In genomic region chr2:76692896-76693295, GRCh38 we compare ENCODE assay signal across 15 cellular contexts.
A peak's percentile ranks its signal among the peaks of the same experiment; 100 is the strongest.
DNase-seq lines count a peak whose midpoint lies in the region; TF ChIP-seq lines count a peak whose summit lies in the region.
"Had no signal": no experiment of that assay in that cellular context is flagged by ENCODE, and none has a peak within 500 bp of the region (broad histone marks: within the 10 kb centered on the region; RNA-seq: fewer than 3 reads in every experiment).

No MANE protein-coding gene starts in this region.

- H3K4me3 ChIP-seq in BE2C (ENCODE audit: low read depth, low read length) (no peak overlapping the region), SK-N-SH (ENCODE audit: low read depth in 2 of 2, low read length in 1 of 2) (no peak overlapping the region), mesodermal cell (ENCODE audit: extremely low read depth, insufficient read depth, low read length, poor library complexity, severe bottlenecking) (no peak overlapping the region)
- H3K4me3 ChIP-seq: A549 had no signal

- CTCF ChIA-PET in SK-N-SH (lab: Yijun Ruan, JAX): interaction anchor here (0.6 to 2.2 kb wide), 6 partner anchors 22 to 963 kb away, joined by 3 to 11 read pairs (median 4); no protein-coding TSS in a partner anchor

- H2AFZ ChIP-seq in SK-N-SH (ENCODE audit: low read depth): no peak overlapping the region

- H4K20me1 ChIP-seq in SK-N-SH (ENCODE audit: insufficient read depth): no peaks in the 10 kb centered on the region

- TF ChIP-seq EP300 in SK-N-SH (IDR thresholded peaks at IDR 0.05; ENCODE audit: borderline replicate concordance in 1 of 2, low read depth in 1 of 2, low read length in 1 of 2): peak in 1 of 2 experiments; percentile 100; a peak in 2 of 4 replicates

- H3K4me1 ChIP-seq in BE2C (no peaks in the 10 kb centered on the region; the same call in 1 of the 2 replicates), SK-N-SH (ENCODE audit: control insufficient read depth in 1 of 2, insufficient read depth in 2 of 2, low read depth in 1 of 2, low read length in 1 of 2) (peaks cover 0 to 16% of the 10 kb centered on the region in 2 experiments; a peak in 2 of 4 replicates), mesodermal cell (ENCODE audit: control insufficient read depth, insufficient read depth, low read length, poor library complexity, severe bottlenecking) (no peaks in the 10 kb centered on the region)
- H3K4me1 ChIP-seq: A549 had no signal

- 19% methylated on average over 4 of the region's 4 CpGs for WGBS in SK-N-SH (ENCODE audit: low lambda C conversion rate)
- 74% methylated on average over 3 of the region's 4 CpGs; no CpG with 5 or more reads in 1 of the 2 experiments for WGBS in mesodermal cell (ENCODE audit: insufficient coverage in 2 of 2), 2 experiments

- no peaks in the 10 kb centered on the region for H3K9me3 ChIP-seq in BE2C
- H3K9me3 ChIP-seq in SK-N-SH: no peaks in the 10 kb centered on the region
- H3K9me3 ChIP-seq in mesodermal cell (ENCODE audit: control insufficient read depth, low read length): no peaks in the 10 kb centered on the region
- H3K9me3 ChIP-seq: A549 had no signal

- H3K27me3 ChIP-seq in BE2C (no peaks in the 10 kb centered on the region), SK-N-SH (ENCODE audit: insufficient read depth) (no peaks in the 10 kb centered on the region)

- TF ChIP-seq RAD21 in SK-N-SH (IDR thresholded peaks at IDR 0.05; ENCODE audit: low read length): peak; percentile 51

- no peaks in the 10 kb centered on the region for H3F3A ChIP-seq in SK-N-SH (replicated peaks; ENCODE audit: insufficient read depth)

- no peaks in the 10 kb centered on the region for H3K36me3 ChIP-seq in BE2C
- no peaks in the 10 kb centered on the region for H3K36me3 ChIP-seq in SK-N-SH (replicated peaks in 1 of 2; ENCODE audit: control insufficient read depth in 1 of 2, insufficient read depth in 2 of 2, low read length in 1 of 2)
- no peaks in the 10 kb centered on the region for H3K36me3 ChIP-seq in mesodermal cell (ENCODE audit: control insufficient read depth, insufficient read depth, low read length)

- no peak overlapping the region for H3K4me2 ChIP-seq in SK-N-SH
- H3K4me2 ChIP-seq: A549 had no signal

- no peaks in the 10 kb centered on the region for H3K79me2 ChIP-seq in SK-N-SH (ENCODE audit: insufficient read depth)

- DNase-seq in BE2C (peak; percentile 74), NCI-H1694 treated with DMSO at 0.1 percent for 48 hours (lab: John Stamatoyannopoulos, UW) (peak; percentile 42), SK-N-SH (peak; percentile 67), cerebellar nuclear complex (lab: John Stamatoyannopoulos, UW) (no peak), activated gamma-delta T cell (lab: John Stamatoyannopoulos, UW) (no peak), amniotic stem cell (lab: John Stamatoyannopoulos, UW) (no peak)
- DNase-seq: DMS79, H7, Karpas-422, MV-4-11, NCI-H1417 treated with DMSO at 0.1 percent for 48 hours, NCI-H1930, NCI-H526 treated with DMSO at 0.1 percent for 48 hours had no signal

- TF ChIP-seq CTCF in BE2C (IDR thresholded peaks at IDR 0.05; ENCODE audit: low read depth, low read length): no peak
- TF ChIP-seq CTCF in SK-N-SH (IDR thresholded peaks at IDR 0.05): no peak

- H3K9ac ChIP-seq in SK-N-SH: no peak overlapping the region

- POLR2A ChIA-PET in SK-N-SH (lab: Yijun Ruan, JAX): interaction anchor here (0.6 to 2.2 kb wide), 7 partner anchors 25 to 829 kb away, joined by 3 to 8 read pairs (median 4); partner anchors contain the start of gene LRRTM4

- H3K9me2 ChIP-seq in SK-N-SH: no peaks in the 10 kb centered on the region

- H3K27ac ChIP-seq in SK-N-SH (ENCODE audit: low read depth in 2 of 2, low read length in 1 of 2) (peak overlapping the region in 1 of 2 experiments; percentile 100; a peak in 2 of 4 replicates), mesodermal cell (ENCODE audit: low read depth, low read length, severe bottlenecking) (peak overlapping the region; percentile 39)
- H3K27ac ChIP-seq: A549 had no signal

TF ChIP-seq in SK-N-SH, 30 proteins besides CTCF, POLR2A, EP300 and RAD21:
- no peak for TF ChIP-seq USF2 (IDR thresholded peaks at IDR 0.05; ENCODE audit: borderline replicate concordance, low read depth, low read length)
- TF ChIP-seq TCF12 (IDR thresholded peaks at IDR 0.05): peak; percentile 61
- TF ChIP-seq CHD2 (IDR thresholded peaks at IDR 0.05; ENCODE audit: low read length, partially characterized antibody): peak; percentile 91
- TF ChIP-seq MXI1 (IDR thresholded peaks at IDR 0.05; ENCODE audit: low read depth, low read length): peak; percentile 57
- TF ChIP-seq PBX3 (IDR thresholded peaks at IDR 0.05): no peak
- TF ChIP-seq FOXJ3 (CRISPR knock-in tag; IDR thresholded peaks at IDR 0.05): peak; percentile 94
- TF ChIP-seq GATA2 (CRISPR knock-in tag; IDR thresholded peaks at IDR 0.05): peak; percentile 83
- no peak for TF ChIP-seq ZBTB33 (IDR thresholded peaks at IDR 0.05; ENCODE audit: borderline replicate concordance, low read depth)
- TF ChIP-seq RCOR1 (IDR thresholded peaks at IDR 0.05; ENCODE audit: low read length): peak; percentile 93
- no peak for TF ChIP-seq GABPA (IDR thresholded peaks at IDR 0.05; ENCODE audit: low read depth)
- TF ChIP-seq SIN3A (IDR thresholded peaks at IDR 0.05; ENCODE audit: borderline replicate concordance, low read depth, low read length): no peak

Comparison
In these comparisons a context has a peak if more than half of its experiments do, and no peak if none do; other contexts are left out.
1. DNase-seq: peak in BE2C (single experiment), NCI-H1694 treated with DMSO at 0.1 percent for 48 hours (single experiment) and SK-N-SH (single experiment); none in cerebellar nuclear complex (0 of 2), activated gamma-delta T cell (single experiment) and amniotic stem cell (single experiment).